In genomic region chr10:16777473-16778370, GRCh38 we compare ENCODE assay signal across 8 cellular contexts. TPM values are rescaled to one million over a fixed set of nuclear protein-coding genes. Genes with fewer than 3 reads are reported as not detected.
DNase-seq lines count a peak whose midpoint lies in the region; ATAC-seq and TF ChIP-seq lines count a peak whose summit lies in the region.

No MANE protein-coding gene starts in this region.

- H3K79me2 ChIP-seq in neural cell (replicated peaks; ENCODE audit: insufficient read depth, low read length) = no peaks in the 10 kb centered on the region

- H3K27ac ChIP-seq in neural cell (ENCODE audit: low read length) = no peak overlapping the region

- no peak overlapping the region for H3K4me2 ChIP-seq in neural cell (ENCODE audit: low read length)

- peaks cover 25% of the 10 kb centered on the region for H3K4me1 Mint-ChIP-seq in T-helper 17 cell

- peaks cover 2% of the 10 kb centered on the region for H3K36me3 Mint-ChIP-seq in T-helper 17 cell (ENCODE audit: low read depth)

- no peaks in the 10 kb centered on the region for H3F3A ChIP-seq in neural cell (ENCODE audit: insufficient read depth, low read length, poor library complexity, severe bottlenecking)

- ATAC-seq in GM21367 (IDR thresholded peaks at IDR 0.05; ENCODE audit: unreplicated experiment) = peak; percentile 43
- ATAC-seq in T-helper 17 cell = peak; percentile 71
- ATAC-seq in GM18517 (IDR thresholded peaks at IDR 0.05; ENCODE audit: unreplicated experiment) = no peak

- DNase-seq in DMS153 (lab: John Stamatoyannopoulos, UW) = peak; percentile 40
- peak; percentile 67 for DNase-seq in NAMALWA (ENCODE audit: low spot score)
- no peak for DNase-seq in T-helper 17 cell
- DNase-seq in fibroblast of gingiva (ENCODE audit: low read depth) = peak; percentile 23
- no peak for DNase-seq in cortex of kidney (lab: John Stamatoyannopoulos, UW)

- no peaks in the 10 kb centered on the region for H3K27me3 ChIP-seq in neural cell (ENCODE audit: insufficient read depth, low read depth, low read length)

- TF ChIP-seq RAD21 in neural cell (conservative IDR thresholded peaks at IDR 0.05) = peak; percentile 93

- H3K9me2 ChIP-seq in neural cell (ENCODE audit: insufficient read depth, low read length) = no peaks in the 10 kb centered on the region

- TF ChIP-seq EP300 in neural cell (conservative IDR thresholded peaks at IDR 0.05; ENCODE audit: poor library complexity, severe bottlenecking) = no peak

- H4K20me1 ChIP-seq in neural cell (ENCODE audit: insufficient read depth) = no peaks in the 10 kb centered on the region

- no peaks in the 10 kb centered on the region for H3K27me3 Mint-ChIP-seq in T-helper 17 cell

- H3K9me3 ChIP-seq in T-helper 17 cell (ENCODE audit: control insufficient read depth, low read length, poor library complexity, severe bottlenecking) (no peaks in the 10 kb centered on the region), neural cell (ENCODE audit: low read length) (no peaks in the 10 kb centered on the region)

- H3K9ac ChIP-seq in neural cell (ENCODE audit: low read length) = no peak overlapping the region

- H3K4me3 ChIP-seq in neural cell (ENCODE audit: low read length) = no peak overlapping the region

- peak; percentile 89 for TF ChIP-seq CTCF in neural cell (IDR thresholded peaks at IDR 0.05; ENCODE audit: poor library complexity, severe bottlenecking)

- peak overlapping the region; percentile 91 for H3K27ac Mint-ChIP-seq in T-helper 17 cell

- H3K36me3 ChIP-seq in neural cell (ENCODE audit: insufficient read depth, low read length) = no peaks in the 10 kb centered on the region

- H3K4me3 Mint-ChIP-seq in T-helper 17 cell = peak overlapping the region; percentile 81

- H2AFZ ChIP-seq in neural cell (ENCODE audit: low read depth, low read length) = no peak overlapping the region

TF ChIP-seq in neural cell, 6 proteins besides CTCF, POLR2A, EP300 and RAD21:
- TF ChIP-seq EZH2 (IDR thresholded peaks at IDR 0.05; ENCODE audit: borderline replicate concordance, insufficient read depth, low read length, poor library complexity, severe bottlenecking) (no peak), SMC3 (conservative IDR thresholded peaks at IDR 0.05; ENCODE audit: poor library complexity) (peak; percentile 94)

RNA-seq across cellular contexts. Expression of gene RSU1, which starts 39.5 kb away (rescaled TPM):
- 10 to 100 TPM; 60.1 to 72.5 TPM for total RNA-seq in T-helper 17 cell
- polyA plus RNA-seq in neural cell = 18.7 and 22.2 TPM in 2 replicates
- polyA minus RNA-seq in neural cell = 15.8 and 28.5 TPM in 2 replicates

Comparison
In these comparisons a context has a peak if more than half of its experiments do, and no peak if none do; other contexts are left out.
1. DNase-seq: peak in DMS153 (single experiment), NAMALWA (single experiment) and fibroblast of gingiva (single experiment); none in T-helper 17 cell (0 of 3) and cortex of kidney (single experiment).